In the genomic region with DNA sequence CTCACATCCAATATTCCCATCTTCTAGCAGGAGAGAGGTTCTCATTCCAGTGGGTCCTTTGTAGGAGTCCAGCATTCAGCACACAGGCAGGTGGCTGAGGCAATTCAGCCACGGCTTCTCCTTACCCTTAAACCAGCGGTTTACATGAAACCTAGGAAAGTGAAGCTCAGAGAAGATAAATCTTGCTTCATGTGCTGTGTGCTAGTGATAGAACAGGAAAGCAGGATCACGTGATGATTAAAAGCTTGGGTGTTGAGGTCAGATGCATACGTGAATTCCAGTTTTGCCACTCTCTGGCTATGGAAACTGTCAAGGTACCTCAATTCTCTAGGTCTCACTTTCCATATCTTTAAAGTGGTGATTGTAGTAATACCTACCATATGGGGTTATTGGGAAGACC, we compare ENCODE assay signal across 23 cellular contexts.
DNase-seq lines count a peak whose midpoint lies in the region; ATAC-seq, FAIRE-seq and TF ChIP-seq lines count a peak whose summit lies in the region.
"Had no signal": no experiment of that assay in that cellular context is flagged by ENCODE, and none has a peak within 500 bp of the region (broad histone marks: within the 10 kb centered on the region; RNA-seq: fewer than 3 reads in every experiment).

No MANE protein-coding gene starts in this region.

- TF ChIP-seq POLR2A in HepG2 (IDR thresholded peaks at IDR 0.05; ENCODE audit: insufficient read depth in 1 of 2, low read depth in 2 of 2, low read length in 2 of 2) (no peak), right lobe of liver (IDR thresholded peaks at IDR 0.05) (no peak), K562 (conservative IDR thresholded peaks at IDR 0.05) (no peak)

- H3K79me1 ChIP-seq in mesendoderm (ENCODE audit: low read length), result no peaks in the 10 kb centered on the region

- ATAC-seq in HepG2, result no peak
- ATAC-seq in right lobe of liver, result no peak
- ATAC-seq in K562, result peak; percentile 70
- ATAC-seq in activated T-helper 17 cell treated with anti-CD3 and anti-CD28 coated beads, Interleukin-2, amount 50 U/mL, for 72 hours (replicated peaks), result no peak
- ATAC-seq: A549; CD8-positive, alpha-beta T cell had no signal

- H3K56ac ChIP-seq in mesendoderm (ENCODE audit: low read length), result no peak overlapping the region

- H3K4ac ChIP-seq in mesendoderm (ENCODE audit: low read depth, low read length), result no peak overlapping the region

- intact Hi-C loops in HepG2 (cut with micrococcal nuclease; ENCODE audit: unreplicated experiment), result no loop called here
- intact Hi-C loops in right lobe of liver (cut with DNase I), result no loop called here
- intact Hi-C loops in K562 (cut with micrococcal nuclease), result no loop called here

- no peak overlapping the region for H3K4me3 Mint-ChIP-seq in activated T-helper 17 cell treated with anti-CD3 and anti-CD28 coated beads, Interleukin-2, amount 50 U/mL, for 72 hours
- H3K4me3 Mint-ChIP-seq: B cell; CD4-positive, alpha-beta T cell; CD8-positive, alpha-beta T cell had no signal

- H3K79me2 ChIP-seq in HepG2 (ENCODE audit: insufficient read depth, low read length) (no peaks in the 10 kb centered on the region), K562 (ENCODE audit: control insufficient read depth, insufficient read depth, low read length) (no peaks in the 10 kb centered on the region), mesendoderm (ENCODE audit: control insufficient read depth, insufficient read depth, low read length) (no peaks in the 10 kb centered on the region)

- H3K27ac ChIP-seq in HepG2 (ENCODE audit: extremely low read length, insufficient read depth, low read length) (no peak overlapping the region), right lobe of liver (no peak overlapping the region), K562 (ENCODE audit: extremely low read depth, low read depth, low read length) (no peak overlapping the region), mesendoderm (ENCODE audit: low read depth, low read length) (no peak overlapping the region)
- H3K27ac ChIP-seq: 22Rv1; A549; BLaER1 treated with 17β-estradiol and CSF1 and Interleukin-3, amounts not matched to agents 10 nM and 100 nM; C4-2B had no signal

- H4K20me1 ChIP-seq in HepG2 (ENCODE audit: insufficient read depth, low read length) (no peaks in the 10 kb centered on the region), K562 (replicated peaks; ENCODE audit: control insufficient read depth, insufficient read depth, low read length) (no peaks in the 10 kb centered on the region)
- H4K20me1 ChIP-seq: BLaER1 treated with 17β-estradiol and CSF1 and Interleukin-3, amounts not matched to agents 10 nM and 100 nM had no signal

- no peak overlapping the region for H3K9ac ChIP-seq in HepG2 (ENCODE audit: insufficient read depth, low read depth, low read length)
- no peak overlapping the region for H3K9ac ChIP-seq in K562 (ENCODE audit: insufficient read depth in 1 of 2, low read depth in 2 of 2, low read length in 2 of 2)
- H3K9ac ChIP-seq in mesendoderm (ENCODE audit: low read length), result no peak overlapping the region
- H3K9ac ChIP-seq: BLaER1 treated with 17β-estradiol and CSF1 and Interleukin-3, amounts not matched to agents 10 nM and 100 nM had no signal

- H3K23ac ChIP-seq in mesendoderm (ENCODE audit: low read length), result no peak overlapping the region

- no peak overlapping the region for H4K5ac ChIP-seq in mesendoderm (ENCODE audit: low read length)

- H2AFZ ChIP-seq in HepG2 (ENCODE audit: low read length), result no peak overlapping the region
- no peak overlapping the region; the same call in 1 of the 2 replicates for H2AFZ ChIP-seq in K562 (ENCODE audit: low read depth, low read length)

- no peaks in the 10 kb centered on the region for H3K4me1 Mint-ChIP-seq in activated T-helper 17 cell treated with anti-CD3 and anti-CD28 coated beads, Interleukin-2, amount 50 U/mL, for 72 hours
- H3K4me1 Mint-ChIP-seq: B cell had no signal

- no peaks in the 10 kb centered on the region for H3K36me3 Mint-ChIP-seq in activated T-helper 17 cell treated with anti-CD3 and anti-CD28 coated beads, Interleukin-2, amount 50 U/mL, for 72 hours (ENCODE audit: low read depth)
- H3K36me3 Mint-ChIP-seq: CD8-positive, alpha-beta T cell had no signal

- no peaks in the 10 kb centered on the region for H3K36me3 ChIP-seq in HepG2 (replicated peaks in 1 of 2; ENCODE audit: control insufficient read depth in 1 of 2, insufficient read depth in 2 of 2, low read length in 2 of 2)
- no peaks in the 10 kb centered on the region for H3K36me3 ChIP-seq in right lobe of liver
- H3K36me3 ChIP-seq in K562 (ENCODE audit: control insufficient read depth, insufficient read depth, low read length), result no peaks in the 10 kb centered on the region
- H3K36me3 ChIP-seq in mesendoderm (ENCODE audit: control insufficient read depth, insufficient read depth, low read length), result no peaks in the 10 kb centered on the region
- H3K36me3 ChIP-seq in MG63, result no peaks in the 10 kb centered on the region
- H3K36me3 ChIP-seq: BLaER1 treated with 17β-estradiol and CSF1 and Interleukin-3, amounts not matched to agents 10 nM and 100 nM had no signal

- no TSS peak for BruUV-seq in HepG2 (replicated peaks; lab: Mats Ljungman, UMichigan)
- no TSS peak for BruUV-seq in K562 (replicated peaks; lab: Mats Ljungman, UMichigan)

- CTCF ChIA-PET in HepG2 (lab: Yijun Ruan, JAX; ENCODE audit: low intra/inter-chr PET ratio, low total read pairs) (no interaction called here), K562 (lab: Yijun Ruan, JAX; ENCODE audit: low intra/inter-chr PET ratio) (no interaction called here)

- TF ChIP-seq EP300 in HepG2 (IDR thresholded peaks at IDR 0.05; ENCODE audit: low read depth in 2 of 2, low read length in 2 of 2), result no peak
- no peak for TF ChIP-seq EP300 in HepG2 (CRISPR knock-in tag; IDR thresholded peaks at IDR 0.05; ENCODE audit: borderline replicate concordance)
- TF ChIP-seq EP300 in K562 (IDR thresholded peaks at IDR 0.05; ENCODE audit: low read length), result no peak

- in situ Hi-C loops in HepG2 (cut with HindIII; ENCODE audit: extremely low pct_ligation_motif_present, low pct_unique_long_range_greater_than_20kb) (no loop called here), K562 (cut with MboI) (no loop called here)

- peak overlapping the region; percentile 43 for H2AK5ac ChIP-seq in mesendoderm (ENCODE audit: low read length)

- no peak overlapping the region for H3K4me2 ChIP-seq in HepG2 (ENCODE audit: low read depth, low read length)
- peak overlapping the region; percentile 16; the same call in 1 of the 2 replicates for H3K4me2 ChIP-seq in K562 (ENCODE audit: insufficient read depth, low read length)
- no peak overlapping the region for H3K4me2 ChIP-seq in mesendoderm (ENCODE audit: low read length)
- H3K4me2 ChIP-seq: A549; BLaER1 treated with 17β-estradiol and CSF1 and Interleukin-3, amounts not matched to agents 10 nM and 100 nM had no signal

- H3K9me1 ChIP-seq in K562 (ENCODE audit: control insufficient read depth, insufficient read depth, low read length), result no peaks in the 10 kb centered on the region

- no peak overlapping the region for H3K18ac ChIP-seq in mesendoderm (ENCODE audit: low read length)

- TF ChIP-seq RAD21 in HepG2 (CRISPR knock-in tag; IDR thresholded peaks at IDR 0.05) (no peak), K562 (CRISPR knock-in tag; conservative IDR thresholded peaks at IDR 0.05 in 1 of 2, IDR thresholded peaks at IDR 0.05 in 1 of 2) (no peak)

- H3K9me3 ChIP-seq in HepG2 (ENCODE audit: low read length) (no peaks in the 10 kb centered on the region), right lobe of liver (no peaks in the 10 kb centered on the region), K562 (replicated peaks; ENCODE audit: control insufficient read depth, insufficient read depth, low read depth, low read length) (no peaks in the 10 kb centered on the region), MG63 (no peaks in the 10 kb centered on the region)
- H3K9me3 ChIP-seq: A549; BLaER1 treated with 17β-estradiol and CSF1 and Interleukin-3, amounts not matched to agents 10 nM and 100 nM had no signal

- H3K27me3 Mint-ChIP-seq in activated T-helper 17 cell treated with anti-CD3 and anti-CD28 coated beads, Interleukin-2, amount 50 U/mL, for 72 hours, result no peaks in the 10 kb centered on the region
- H3K27me3 Mint-ChIP-seq: B cell; CD4-positive, alpha-beta T cell had no signal

- FAIRE-seq in HepG2 (lab: Jason Lieb, UNC), result no peak
- no peak for FAIRE-seq in K562 (lab: Jason Lieb, UNC)
- FAIRE-seq: A549, D721Med, G401.6, GM12891, GM19239 had no signal

- 3% methylated on average over 4 of the region's 4 CpGs for WGBS in HepG2 (ENCODE audit: low lambda C conversion rate)
- 92% methylated on average over 2 of the region's 4 CpGs for WGBS in right lobe of liver (ENCODE audit: insufficient coverage, low coverage, low lambda C conversion rate, missing lambda C conversion rate)
- 2% methylated on average over 4 of the region's 4 CpGs for WGBS in K562 (ENCODE audit: insufficient coverage, low coverage, missing lambda C conversion rate)
- WGBS in mesendoderm (ENCODE audit: extremely low coverage, insufficient coverage, low lambda C conversion rate), result no CpG with 5 or more reads among the region's 4 CpGs

- H3K27me3 ChIP-seq in HepG2 (ENCODE audit: control insufficient read depth in 1 of 2, insufficient read depth in 2 of 2, low read length in 2 of 2) (peaks cover 0 to 4% of the 10 kb centered on the region in 2 experiments; a peak in 1 of 5 replicates), right lobe of liver (no peaks in the 10 kb centered on the region), K562 (ENCODE audit: control insufficient read depth in 2 of 2, insufficient read depth in 2 of 2, low read length in 2 of 2) (no peaks in the 10 kb centered on the region), mesendoderm (ENCODE audit: insufficient read depth, low read length, poor library complexity) (no peaks in the 10 kb centered on the region), MG63 (no peaks in the 10 kb centered on the region)
- H3K27me3 ChIP-seq: BLaER1 treated with 17β-estradiol and CSF1 and Interleukin-3, amounts not matched to agents 10 nM and 100 nM had no signal

- TF ChIP-seq CTCF in HepG2 (CRISPR knock-in tag; IDR thresholded peaks at IDR 0.05), result no peak
- no peak for TF ChIP-seq CTCF in right lobe of liver (IDR thresholded peaks at IDR 0.05)
- TF ChIP-seq CTCF in K562 (IDR thresholded peaks at IDR 0.05 in 2 of 3, conservative IDR thresholded peaks at IDR 0.05 in 1 of 3; ENCODE audit: insufficient read depth in 2 of 3, low read depth in 1 of 3, low read length in 3 of 3), result no peak

- no peak overlapping the region for H2BK120ac ChIP-seq in mesendoderm (ENCODE audit: low read depth, low read length)

- DNase-seq in HepG2 (ENCODE audit: low spot score) (no peak), right lobe of liver (no peak), K562 (ENCODE audit: extremely low read depth in 1 of 4, low spot score in 3 of 4) (peak in 1 of 4 experiments; percentile 5), mesendoderm (no peak), NCI-H69 (lab: John Stamatoyannopoulos, UW) (no peak), MG63 (no peak)
- DNase-seq: AML-193; Caco-2; Calu3; CD4-positive, alpha-beta T cell; CD8-positive, alpha-beta T cell; DMS79 treated with DMSO at 0.1 percent for 48 hours; GF-D8 had no signal

- peaks cover 7% of the 10 kb centered on the region for H3K9me3 Mint-ChIP-seq in activated T-helper 17 cell treated with anti-CD3 and anti-CD28 coated beads, Interleukin-2, amount 50 U/mL, for 72 hours
- H3K9me3 Mint-ChIP-seq: CD8-positive, alpha-beta T cell had no signal

- H3K27ac Mint-ChIP-seq in activated T-helper 17 cell treated with anti-CD3 and anti-CD28 coated beads, Interleukin-2, amount 50 U/mL, for 72 hours, result no peak overlapping the region
- H3K27ac Mint-ChIP-seq: B cell; CD4-positive, alpha-beta T cell; CD8-positive, alpha-beta T cell had no signal

- no peak overlapping the region for H3K4me3 ChIP-seq in HepG2 (replicated peaks in 1 of 3; ENCODE audit: insufficient read depth in 1 of 3, low read depth in 2 of 3, low read length in 3 of 3)
- H3K4me3 ChIP-seq in right lobe of liver, result no peak overlapping the region
- H3K4me3 ChIP-seq in K562, result no peak overlapping the region
- H3K4me3 ChIP-seq in mesendoderm (ENCODE audit: low read length), result no peak overlapping the region
- H3K4me3 ChIP-seq in MG63, result no peak overlapping the region
- H3K4me3 ChIP-seq: A549; BLaER1 treated with 17β-estradiol and CSF1 and Interleukin-3, amounts not matched to agents 10 nM and 100 nM had no signal

- no peak overlapping the region for H2BK15ac ChIP-seq in mesendoderm (replicated peaks; ENCODE audit: low read depth)

- no peaks in the 10 kb centered on the region for H3K4me1 ChIP-seq in HepG2 (ENCODE audit: insufficient read depth, low read length)
- H3K4me1 ChIP-seq in right lobe of liver, result peaks cover 0 to 1% (median 0%) of the 10 kb centered on the region in 4 donors
- peaks cover 0 to 3% of the 10 kb centered on the region in 2 experiments; a peak in 2 of 5 replicates for H3K4me1 ChIP-seq in K562 (replicated peaks in 1 of 2; ENCODE audit: control insufficient read depth in 2 of 2, insufficient read depth in 2 of 2, low read length in 2 of 2)
- H3K4me1 ChIP-seq in mesendoderm (ENCODE audit: control insufficient read depth, low read depth, low read length), result peaks cover 2% of the 10 kb centered on the region
- H3K4me1 ChIP-seq: A549; BLaER1 treated with 17β-estradiol and CSF1 and Interleukin-3, amounts not matched to agents 10 nM and 100 nM; Caco-2 had no signal

- POLR2A ChIA-PET in HepG2 (lab: Yijun Ruan, JAX) (no interaction called here), K562 (lab: Yijun Ruan, JAX) (no interaction called here)

- no peak overlapping the region for H4K8ac ChIP-seq in mesendoderm (ENCODE audit: low read depth, low read length)

- H2BK5ac ChIP-seq in mesendoderm (ENCODE audit: low read length), result no peak overlapping the region
